1 cellular context compared by ENCODE assay signal in the genomic region with DNA sequence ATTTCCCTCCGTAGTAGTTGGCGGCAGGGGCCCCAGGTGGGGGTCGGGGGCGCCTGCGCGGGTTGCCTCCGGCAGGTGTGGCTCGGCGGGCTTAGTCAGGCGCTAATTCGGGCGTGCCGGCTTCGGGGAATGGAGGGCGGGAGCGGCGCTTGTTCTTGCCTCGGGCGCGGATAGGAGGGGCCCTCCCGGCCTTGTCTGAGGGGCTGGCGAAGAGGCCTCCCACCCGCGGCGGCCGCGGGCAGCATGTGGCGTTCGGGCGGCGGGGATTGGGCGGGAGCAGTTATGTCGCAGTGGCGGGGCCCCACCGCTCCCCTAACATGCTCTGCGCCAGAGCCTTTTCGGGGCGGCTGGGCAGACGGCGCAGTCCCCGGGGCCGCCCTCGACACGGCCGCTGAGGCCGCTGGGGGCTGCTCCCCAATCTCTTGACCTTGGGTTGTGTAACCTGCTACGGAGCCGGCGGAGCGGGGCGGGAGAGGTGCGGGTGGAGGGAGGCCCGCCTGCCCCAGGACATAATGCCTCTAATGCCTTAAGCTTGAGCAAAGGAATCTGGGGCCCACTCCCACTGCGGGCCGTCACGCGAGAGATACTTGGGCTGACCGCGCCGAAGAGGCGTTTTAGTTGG.
TF ChIP-seq lines count a peak whose summit lies in the region.

No MANE protein-coding gene starts in this region.

TF ChIP-seq in K562, 482 proteins besides CTCF, POLR2A, EP300 and RAD21 (continued from another document and continues in another):
- no peak for TF ChIP-seq ZMIZ1 (IDR thresholded peaks at IDR 0.05; ENCODE audit: low read depth in 2 of 2, low read length in 2 of 2)
- no peak for TF ChIP-seq RAD51 (IDR thresholded peaks at IDR 0.05; ENCODE audit: borderline replicate concordance, low read depth)
- TF ChIP-seq, protein P1, sequence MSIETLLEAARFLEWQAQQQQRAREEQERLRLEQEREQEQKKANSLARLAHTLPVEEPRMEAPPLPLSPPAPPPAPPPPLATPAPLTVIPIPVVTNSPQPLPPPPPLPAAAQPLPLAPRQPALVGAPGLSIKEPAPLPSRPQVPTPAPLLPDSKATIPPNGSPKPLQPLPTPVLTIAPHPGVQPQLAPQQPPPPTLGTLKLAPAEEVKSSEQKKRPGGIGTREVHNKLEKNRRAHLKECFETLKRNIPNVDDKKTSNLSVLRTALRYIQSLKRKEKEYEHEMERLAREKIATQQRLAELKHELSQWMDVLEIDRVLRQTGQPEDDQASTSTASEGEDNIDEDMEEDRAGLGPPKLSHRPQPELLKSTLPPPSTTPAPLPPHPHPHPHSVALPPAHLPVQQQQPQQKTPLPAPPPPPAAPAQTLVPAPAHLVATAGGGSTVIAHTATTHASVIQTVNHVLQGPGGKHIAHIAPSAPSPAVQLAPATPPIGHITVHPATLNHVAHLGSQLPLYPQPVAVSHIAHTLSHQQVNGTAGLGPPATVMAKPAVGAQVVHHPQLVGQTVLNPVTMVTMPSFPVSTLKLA (conservative IDR thresholded peaks at IDR 0.05) = no peak; a peak in 1 of 4 replicates
- no peak for TF ChIP-seq ZNF592 (IDR thresholded peaks at IDR 0.05)
- peak in 1 of 2 experiments; percentile 53; a peak in 2 of 4 replicates for TF ChIP-seq NONO (IDR thresholded peaks at IDR 0.05; ENCODE audit: low read depth in 2 of 2, low read length in 1 of 2)
- no peak for TF ChIP-seq KLF1 (tag; IDR thresholded peaks at IDR 0.05)
- no peak for TF ChIP-seq ZNF449 (CRISPR knock-in tag; IDR thresholded peaks at IDR 0.05)
- no peak for TF ChIP-seq XRCC5 (IDR thresholded peaks at IDR 0.05; ENCODE audit: low read depth, low read length)
- TF ChIP-seq MGA (IDR thresholded peaks at IDR 0.05) = no peak
- TF ChIP-seq CREB3L1 (IDR thresholded peaks at IDR 0.05; ENCODE audit: borderline replicate concordance, low read depth) = no peak
- TF ChIP-seq, protein P2, sequence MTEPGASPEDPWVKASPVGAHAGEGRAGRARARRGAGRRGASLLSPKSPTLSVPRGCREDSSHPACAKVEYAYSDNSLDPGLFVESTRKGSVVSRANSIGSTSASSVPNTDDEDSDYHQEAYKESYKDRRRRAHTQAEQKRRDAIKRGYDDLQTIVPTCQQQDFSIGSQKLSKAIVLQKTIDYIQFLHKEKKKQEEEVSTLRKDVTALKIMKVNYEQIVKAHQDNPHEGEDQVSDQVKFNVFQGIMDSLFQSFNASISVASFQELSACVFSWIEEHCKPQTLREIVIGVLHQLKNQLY (CRISPR knock-in tag; conservative IDR thresholded peaks at IDR 0.05) = no peak
- TF ChIP-seq RFX7 (CRISPR knock-in tag; IDR thresholded peaks at IDR 0.05) = no peak
- no peak for TF ChIP-seq KDM2B (CRISPR knock-in tag; IDR thresholded peaks at IDR 0.05)
- no peak for TF ChIP-seq CREB1 (IDR thresholded peaks at IDR 0.05)
- no peak for TF ChIP-seq CREB1 (CRISPR knock-in tag; IDR thresholded peaks at IDR 0.05)
- TF ChIP-seq CC2D1A (IDR thresholded peaks at IDR 0.05) = no peak
- no peak for TF ChIP-seq ZNF717 (CRISPR knock-in tag; IDR thresholded peaks at IDR 0.05)
- no peak for TF ChIP-seq TCF15 (CRISPR knock-in tag; IDR thresholded peaks at IDR 0.05)
- no peak for TF ChIP-seq CBX3 (IDR thresholded peaks at IDR 0.05; ENCODE audit: borderline replicate concordance in 1 of 2, low read length in 2 of 2)
- TF ChIP-seq ZNF668 (CRISPR knock-in tag; IDR thresholded peaks at IDR 0.05) = no peak
